In genomic region chr2:85727798-85728197, GRCh38 we compare ENCODE assay signal across 29 cellular contexts. TPM values are rescaled to one million over a fixed set of nuclear protein-coding genes. Genes with fewer than 3 reads are reported as not detected.
"Had no signal": no experiment of that assay in that cellular context is flagged by ENCODE, and none has a peak within 500 bp of the region (broad histone marks: within the 10 kb centered on the region; RNA-seq: fewer than 3 reads in every experiment).

No MANE protein-coding gene starts in this region.

- DNase-seq: activated B cell treated with CpG ODN at 0.5 μM for 24 hours; activated CD4-positive, alpha-beta T cell treated with anti-CD3 and anti-CD28 coated beads, Interleukin-2, amount 50 U/mL, for 1 hour; activated CD8-positive, alpha-beta T cell treated with anti-CD3 and anti-CD28 coated beads for 36 hours; activated gamma-delta T cell treated with Interleukin-2 at 50 U/mL for 16 hours; activated naive CD4-positive, alpha-beta T cell treated with anti-CD3 and anti-CD28 coated beads, Interleukin-2, amount 50 U/mL, for 16 hours; activated T-cell treated with anti-CD3 and anti-CD28 coated beads, Interleukin-2, amount 50 U/mL, for 4 hours; amniotic stem cell; brain microvascular endothelial cell; foreskin fibroblast; islet precursor cell; mesenchymal stem cell; right lobe of liver; stimulated activated CD4-positive, alpha-beta T cell treated with anti-CD3 and anti-CD28 coated beads, Interleukin-12 subunit alpha, Interleukin-12 subunit beta, amount 100 ng/mL, for 4 hours; stimulated activated CD4-positive, alpha-beta T cell treated with anti-CD3 and anti-CD28 coated beads, Interleukin-4, amount 100 ng/mL, for 1 hour; T-helper 1 cell had no signal

- H3K9me3 Mint-ChIP-seq: activated B cell treated with CpG ODN at 0.5 μM for 24 hours; activated CD8-positive, alpha-beta T cell treated with anti-CD3 and anti-CD28 coated beads for 36 hours; activated T-cell treated with anti-CD3 and anti-CD28 coated beads, Interleukin-2, amount 50 U/mL, for 4 hours; activated T-helper 17 cell treated with anti-CD3 and anti-CD28 coated beads, Interleukin-2, amount 50 U/mL, for 72 hours; natural killer cell treated with Interleukin-12 subunit alpha and Interleukin-12 subunit beta and Interleukin-15 and Interleukin-18, amount 100 ng/mL, for 72 hours; stimulated activated naive CD8-positive, alpha-beta T cell treated with anti-CD3 and anti-CD28 coated beads, Interleukin-15, Interleukin-2, amounts not matched to agents 100 ng/mL and 50 ng/mL, for 24 hours; T-helper 2 cell treated with Interferon-gamma antibody and Interleukin-4, amounts not matched to agents 5 μg/mL and 100 μg/mL, for 36 hours had no signal

- H3K4me1 Mint-ChIP-seq: activated T-helper 17 cell treated with anti-CD3 and anti-CD28 coated beads, Interleukin-2, amount 50 U/mL, for 72 hours had no signal

- H3K36me3 ChIP-seq: brain microvascular endothelial cell, right lobe of liver had no signal

- H3K27ac Mint-ChIP-seq: activated B cell treated with CpG ODN at 0.5 μM for 24 hours; activated CD8-positive, alpha-beta T cell treated with anti-CD3 and anti-CD28 coated beads for 36 hours; activated T-helper 17 cell treated with anti-CD3 and anti-CD28 coated beads, Interleukin-2, amount 50 U/mL, for 72 hours; natural killer cell treated with Interleukin-12 subunit alpha and Interleukin-12 subunit beta and Interleukin-15 and Interleukin-18, amount 100 ng/mL, for 72 hours; stimulated activated naive CD8-positive, alpha-beta T cell treated with anti-CD3 and anti-CD28 coated beads, Interleukin-15, Interleukin-2, amounts not matched to agents 100 ng/mL and 50 ng/mL, for 24 hours; T-helper 2 cell treated with Interferon-gamma antibody and Interleukin-4, amounts not matched to agents 5 μg/mL and 100 μg/mL, for 36 hours had no signal

- H3K27me3 Mint-ChIP-seq: stimulated activated naive CD8-positive, alpha-beta T cell treated with anti-CD3 and anti-CD28 coated beads, Interleukin-15, Interleukin-2, amounts not matched to agents 100 ng/mL and 50 ng/mL, for 24 hours had no signal

- H3K27me3 ChIP-seq: brain microvascular endothelial cell, right lobe of liver had no signal

- H3K4me3 Mint-ChIP-seq: activated B cell treated with CpG ODN at 0.5 μM for 24 hours; activated CD8-positive, alpha-beta T cell treated with anti-CD3 and anti-CD28 coated beads for 36 hours; activated T-cell treated with anti-CD3 and anti-CD28 coated beads, Interleukin-2, amount 50 U/mL, for 4 hours; activated T-helper 17 cell treated with anti-CD3 and anti-CD28 coated beads, Interleukin-2, amount 50 U/mL, for 72 hours; natural killer cell treated with Interleukin-12 subunit alpha and Interleukin-12 subunit beta and Interleukin-15 and Interleukin-18, amount 100 ng/mL, for 72 hours; stimulated activated naive CD8-positive, alpha-beta T cell treated with anti-CD3 and anti-CD28 coated beads, Interleukin-15, Interleukin-2, amounts not matched to agents 100 ng/mL and 50 ng/mL, for 24 hours; T-helper 2 cell treated with Interferon-gamma antibody and Interleukin-4, amounts not matched to agents 5 μg/mL and 100 μg/mL, for 36 hours had no signal

- H3K36me3 Mint-ChIP-seq: natural killer cell treated with Interleukin-12 subunit alpha and Interleukin-12 subunit beta and Interleukin-15 and Interleukin-18, amount 100 ng/mL, for 72 hours had no signal

- ATAC-seq: activated CD8-positive, alpha-beta T cell treated with anti-CD3 and anti-CD28 coated beads for 36 hours; activated T-cell treated with anti-CD3 and anti-CD28 coated beads, Interleukin-2, amount 50 U/mL, for 4 hours; activated T-helper 17 cell treated with anti-CD3 and anti-CD28 coated beads, Interleukin-2, amount 50 U/mL, for 72 hours; esophagus mucosa; natural killer cell treated with Interleukin-12 subunit alpha and Interleukin-12 subunit beta and Interleukin-15 and Interleukin-18, amount 100 ng/mL, for 72 hours had no signal

- H3K9me3 ChIP-seq: right lobe of liver had no signal

- H3K27ac ChIP-seq: brain microvascular endothelial cell had no signal

- H3K4me3 ChIP-seq: right lobe of liver, skin epidermis had no signal

RNA-seq across cellular contexts. Expression of gene ATOH8, which starts 26.0 kb away (rescaled TPM):
- total RNA-seq: activated B cell treated with CpG ODN at 0.5 μM for 24 hours; activated CD8-positive, alpha-beta T cell treated with anti-CD3 and anti-CD28 coated beads for 36 hours; activated T-cell treated with anti-CD3 and anti-CD28 coated beads, Interleukin-2, amount 50 U/mL, for 4 hours; activated T-helper 17 cell treated with anti-CD3 and anti-CD28 coated beads, Interleukin-2, amount 50 U/mL, for 72 hours; natural killer cell treated with Interleukin-12 subunit alpha and Interleukin-12 subunit beta and Interleukin-15 and Interleukin-18, amount 100 ng/mL, for 72 hours had no signal

RNA-seq across cellular contexts. Expression of gene GNLY, which starts 33.6 kb away (rescaled TPM):
- total RNA-seq: astrocyte, chondrocyte, glomerular endothelial cell, osteoblast had no signal

RNA-seq across cellular contexts. Expression of gene SFTPB, which starts 59.8 kb away (rescaled TPM):
- total RNA-seq: activated B cell treated with CpG ODN at 0.5 μM for 24 hours; activated CD8-positive, alpha-beta T cell treated with anti-CD3 and anti-CD28 coated beads for 36 hours; activated T-helper 17 cell treated with anti-CD3 and anti-CD28 coated beads, Interleukin-2, amount 50 U/mL, for 72 hours; astrocyte; cardiac septum; chondrocyte; glomerular endothelial cell; liver; mononuclear cell; natural killer cell treated with Interleukin-12 subunit alpha and Interleukin-12 subunit beta and Interleukin-15 and Interleukin-18, amount 100 ng/mL, for 72 hours; osteoblast; subcutaneous adipose tissue had no signal
- polyA plus RNA-seq: liver had no signal
